Comparison of ENCODE assay signal across 11 cellular contexts in the genomic region with DNA sequence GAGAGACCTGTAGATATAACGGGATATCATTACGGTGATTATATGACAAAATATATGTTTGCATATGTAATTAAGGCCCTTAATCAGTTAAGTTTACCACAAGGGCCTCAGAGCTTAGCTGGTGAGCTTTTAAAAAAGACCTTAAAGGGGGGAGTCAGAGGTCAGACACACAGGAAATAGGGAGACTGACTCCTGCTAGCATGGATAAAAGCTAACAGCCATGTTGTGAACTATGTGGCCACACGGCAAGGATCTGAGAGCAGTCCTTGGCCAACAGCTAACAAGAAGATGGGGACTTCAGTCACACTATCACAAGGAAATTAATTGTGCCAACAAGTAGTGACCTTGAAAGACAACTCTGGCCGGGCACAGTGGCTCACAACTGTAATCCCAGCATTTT. TPM values are rescaled to one million over a fixed set of nuclear protein-coding genes. Genes with fewer than 3 reads are reported as not detected.
A peak's percentile ranks its signal among the peaks of the same experiment; 100 is the strongest.
DNase-seq lines count a peak whose midpoint lies in the region; ATAC-seq and TF ChIP-seq lines count a peak whose summit lies in the region.
"Had no signal": no experiment of that assay in that cellular context is flagged by ENCODE, and none has a peak within 500 bp of the region (broad histone marks: within the 10 kb centered on the region; RNA-seq: fewer than 3 reads in every experiment).

No MANE protein-coding gene starts in this region.

- H3K9me3 Mint-ChIP-seq in central memory CD8-positive, alpha-beta T cell, result no peaks in the 10 kb centered on the region
- H3K9me3 Mint-ChIP-seq in glutamatergic neuron (ENCODE audit: unreplicated experiment), result peaks cover 16% of the 10 kb centered on the region

- TF ChIP-seq POLR2A in sigmoid colon (IDR thresholded peaks at IDR 0.05), result no peak

- H3K9me3 ChIP-seq in KOPT-K1 (ENCODE audit: insufficient read depth, low read length, poor library complexity, severe bottlenecking) (peaks cover 7% of the 10 kb centered on the region), sigmoid colon (no peaks in the 10 kb centered on the region)

- peaks cover 25% of the 10 kb centered on the region for H3K36me3 Mint-ChIP-seq in central memory CD8-positive, alpha-beta T cell (ENCODE audit: insufficient read depth)
- no peaks in the 10 kb centered on the region for H3K36me3 Mint-ChIP-seq in glutamatergic neuron (ENCODE audit: unreplicated experiment)

- peaks cover 10% of the 10 kb centered on the region for H3K36me3 ChIP-seq in KOPT-K1 (ENCODE audit: insufficient read depth, low read length)
- H3K36me3 ChIP-seq in sigmoid colon, result no peaks in the 10 kb centered on the region

- 70 to 76% methylated on average over 4 of the region's 4 CpGs for WGBS in sigmoid colon, 2 donors

- H3K27me3 Mint-ChIP-seq in central memory CD8-positive, alpha-beta T cell, result no peaks in the 10 kb centered on the region
- peaks cover 5% of the 10 kb centered on the region for H3K27me3 Mint-ChIP-seq in glutamatergic neuron (ENCODE audit: unreplicated experiment)

- peak overlapping the region; percentile 94 for H3K4me3 Mint-ChIP-seq in central memory CD8-positive, alpha-beta T cell
- no peak overlapping the region for H3K4me3 Mint-ChIP-seq in glutamatergic neuron (ENCODE audit: unreplicated experiment)

- H3K4me3 ChIP-seq in sigmoid colon, result no peak overlapping the region

- intact Hi-C loops in sigmoid colon (cut with DNase I), result no loop called here

- ATAC-seq in central memory CD8-positive, alpha-beta T cell (replicated peaks; ENCODE audit: extremely low read depth, poor library complexity, severe bottlenecking), result no peak
- ATAC-seq in HG02884 (IDR thresholded peaks at IDR 0.05; ENCODE audit: unreplicated experiment), result no peak

- TF ChIP-seq EP300 in sigmoid colon (IDR thresholded peaks at IDR 0.05), result no peak

- H3K27me3 ChIP-seq in sigmoid colon, result no peaks in the 10 kb centered on the region
- H3K27me3 ChIP-seq: dorsolateral prefrontal cortex had no signal

- DNase-seq in NCI-H748 (lab: John Stamatoyannopoulos, UW; ENCODE audit: unreplicated experiment), result peak; percentile 10
- no peak for DNase-seq in NCI-H748 treated with DMSO at 0.1 percent for 48 hours (lab: John Stamatoyannopoulos, UW)
- DNase-seq in central memory CD8-positive, alpha-beta T cell (ENCODE audit: low spot score in 2 of 2), result no peak
- no peak for DNase-seq in sigmoid colon
- DNase-seq in T-helper 9 cell, result no peak
- DNase-seq in glutamatergic neuron, result no peak
- DNase-seq: ACHN; dorsolateral prefrontal cortex; stimulated activated CD4-positive, alpha-beta T cell treated with anti-CD3 and anti-CD28 coated beads, Interleukin-4, amount 100 ng/mL, for 24 hours had no signal

- H3K27ac ChIP-seq in KOPT-K1 (ENCODE audit: low read depth, low read length, poor library complexity, severe bottlenecking), result peak overlapping the region; percentile 96
- H3K27ac ChIP-seq in sigmoid colon, result peak overlapping the region; percentile 6 to 99 (median 96)

- no peak for TF ChIP-seq CTCF in sigmoid colon (IDR thresholded peaks at IDR 0.05)
- no peak for TF ChIP-seq CTCF in glutamatergic neuron (IDR thresholded peaks at IDR 0.05; ENCODE audit: partially characterized antibody, unreplicated experiment)

- peaks cover 62% of the 10 kb centered on the region for H3K4me1 Mint-ChIP-seq in central memory CD8-positive, alpha-beta T cell
- peaks cover 18% of the 10 kb centered on the region for H3K4me1 Mint-ChIP-seq in glutamatergic neuron (ENCODE audit: low read depth, unreplicated experiment)

- peak overlapping the region; percentile 88 for H3K27ac Mint-ChIP-seq in central memory CD8-positive, alpha-beta T cell (ENCODE audit: low read depth)
- no peak overlapping the region for H3K27ac Mint-ChIP-seq in glutamatergic neuron (ENCODE audit: unreplicated experiment)

- peaks cover 0 to 56% (median 48%) of the 10 kb centered on the region in 4 donors for H3K4me1 ChIP-seq in sigmoid colon

RNA-seq across cellular contexts. Expression of gene STAG1, which starts 3.1 kb away (rescaled TPM):
- 10 to 100 TPM; 37.3 to 52.8 (median 43.2) TPM for total RNA-seq in sigmoid colon
- polyA plus RNA-seq in sigmoid colon, result 10 to 100 TPM; 12.0 to 15.1 (median 13.2) TPM
- total RNA-seq in glutamatergic neuron (ENCODE audit: unreplicated experiment), result 22.8 TPM
